18 cellular contexts compared by ENCODE assay signal in genomic region chr16:18833707-18834505, GRCh38. TPM values are rescaled to one million over a fixed set of nuclear protein-coding genes. Genes with fewer than 3 reads are reported as not detected.
DNase-seq lines count a peak whose midpoint lies in the region; ATAC-seq, FAIRE-seq and TF ChIP-seq lines count a peak whose summit lies in the region.
"Had no signal": no experiment of that assay in that cellular context is flagged by ENCODE, and none has a peak within 500 bp of the region (broad histone marks: within the 10 kb centered on the region; RNA-seq: fewer than 3 reads in every experiment).

No MANE protein-coding gene starts in this region.

- H3K9ac ChIP-seq in HepG2 (ENCODE audit: insufficient read depth, low read depth, low read length): no peak overlapping the region
- H3K9ac ChIP-seq in colonic mucosa (ENCODE audit: low read depth in 2 of 2, low read length in 2 of 2): no peak overlapping the region

- H3K27me3 ChIP-seq in HepG2 (ENCODE audit: control insufficient read depth in 1 of 2, insufficient read depth in 2 of 2, low read length in 2 of 2) (no peaks in the 10 kb centered on the region), right lobe of liver (no peaks in the 10 kb centered on the region), colonic mucosa (no peaks in the 10 kb centered on the region), BE2C (no peaks in the 10 kb centered on the region)
- H3K27me3 ChIP-seq: Peyer's patch had no signal

- no TSS peak for BruUV-seq in HepG2 (replicated peaks; lab: Mats Ljungman, UMichigan)

- no peak overlapping the region for H3K27ac ChIP-seq in HepG2 (ENCODE audit: extremely low read length, insufficient read depth, low read length)
- H3K27ac ChIP-seq in right lobe of liver: no peak overlapping the region
- no peak overlapping the region for H3K27ac ChIP-seq in colonic mucosa
- H3K27ac ChIP-seq: C4-2B, Peyer's patch had no signal

- no peak for TF ChIP-seq POLR2A in HepG2 (IDR thresholded peaks at IDR 0.05; ENCODE audit: insufficient read depth in 1 of 2, low read depth in 2 of 2, low read length in 2 of 2)
- no peak for TF ChIP-seq POLR2A in right lobe of liver (IDR thresholded peaks at IDR 0.05)

- CTCF ChIA-PET in HepG2 (lab: Yijun Ruan, JAX; ENCODE audit: low intra/inter-chr PET ratio, low total read pairs): no interaction called here

- no peak overlapping the region for H2AFZ ChIP-seq in HepG2 (ENCODE audit: low read length)

- no peaks in the 10 kb centered on the region for H4K20me1 ChIP-seq in HepG2 (ENCODE audit: insufficient read depth, low read length)

- H3K9me3 ChIP-seq in HepG2 (ENCODE audit: low read length): no peaks in the 10 kb centered on the region
- H3K9me3 ChIP-seq in right lobe of liver: no peaks in the 10 kb centered on the region
- no peaks in the 10 kb centered on the region for H3K9me3 ChIP-seq in colonic mucosa
- no peaks in the 10 kb centered on the region for H3K9me3 ChIP-seq in BE2C
- H3K9me3 ChIP-seq: Caco-2, HAP-1, Peyer's patch had no signal

- TF ChIP-seq RAD21 in HepG2 (CRISPR knock-in tag; IDR thresholded peaks at IDR 0.05): no peak

- in situ Hi-C loops in HepG2 (cut with HindIII; ENCODE audit: extremely low pct_ligation_motif_present, low pct_unique_long_range_greater_than_20kb): no loop called here
- in situ Hi-C loops in GM13976 (cut with MboI; ENCODE audit: low sequenced_read_pairs, unreplicated experiment): no loop called here

- POLR2A ChIA-PET in HepG2 (lab: Yijun Ruan, JAX): interaction anchor here (1.7 to 2.3 kb wide), 2 partner anchors 32 to 44 kb away, joined by 5 to 6 read pairs; partner anchors contain the start of genes ARL6IP1 and RPS15A

- peaks cover 8% of the 10 kb centered on the region; the same call in 1 of the 2 replicates for H3K4me1 ChIP-seq in HepG2 (ENCODE audit: insufficient read depth, low read length)
- no peaks in the 10 kb centered on the region for H3K4me1 ChIP-seq in right lobe of liver
- peaks cover 5% of the 10 kb centered on the region for H3K4me1 ChIP-seq in colonic mucosa
- H3K4me1 ChIP-seq in BE2C: no peaks in the 10 kb centered on the region
- H3K4me1 ChIP-seq: Peyer's patch had no signal

- TF ChIP-seq EP300 in HepG2 (IDR thresholded peaks at IDR 0.05; ENCODE audit: low read depth in 2 of 2, low read length in 2 of 2): no peak
- TF ChIP-seq EP300 in HepG2 (CRISPR knock-in tag; IDR thresholded peaks at IDR 0.05; ENCODE audit: borderline replicate concordance): no peak

- WGBS in HepG2 (ENCODE audit: low lambda C conversion rate): 96% methylated on average over 9 of the region's 9 CpGs
- WGBS in right lobe of liver (ENCODE audit: insufficient coverage, low coverage, low lambda C conversion rate, missing lambda C conversion rate): 94% methylated on average over 6 of the region's 9 CpGs

- intact Hi-C loops in HepG2 (cut with micrococcal nuclease; ENCODE audit: unreplicated experiment) (no loop called here), right lobe of liver (cut with DNase I) (no loop called here), colonic mucosa (cut with DNase I) (no loop called here), left ventricle myocardium superior (cut with micrococcal nuclease) (no loop called here)

- no peaks in the 10 kb centered on the region for H3K79me2 ChIP-seq in HepG2 (ENCODE audit: insufficient read depth, low read length)

- H3K4me2 ChIP-seq in HepG2 (ENCODE audit: low read depth, low read length): no peak overlapping the region

- FAIRE-seq in HepG2 (lab: Jason Lieb, UNC): no peak
- FAIRE-seq: GM18507 had no signal

- DNase-seq in NCI-H2171 treated with DMSO at 0.1 percent for 48 hours (lab: John Stamatoyannopoulos, UW) (peak; percentile 11), NCI-H2171 (lab: John Stamatoyannopoulos, UW) (no peak), HepG2 (ENCODE audit: low spot score) (no peak), right lobe of liver (no peak), colonic mucosa (peak; percentile 27), GM13976 (ENCODE audit: low spot score) (no peak), BE2C (no peak), left ventricle myocardium superior (no peak)
- DNase-seq: Caco-2, NCI-H1048, NCI-H146, NCI-H2081 treated with DMSO at 0.1 percent for 48 hours, NCI-H446, Peyer's patch, Right ventricle myocardium superior had no signal

- TF ChIP-seq CTCF in HepG2 (CRISPR knock-in tag; IDR thresholded peaks at IDR 0.05): 0 out of 2 replicates have a peak, but pooled peaks have one; percentile 8
- TF ChIP-seq CTCF in right lobe of liver (IDR thresholded peaks at IDR 0.05): no peak
- no peak for TF ChIP-seq CTCF in colonic mucosa (IDR thresholded peaks at IDR 0.05)
- TF ChIP-seq CTCF in GM13976 (IDR thresholded peaks at IDR 0.05; ENCODE audit: borderline replicate concordance, control extremely low read depth, extremely low read depth, insufficient read depth, missing control alignments): no peak
- TF ChIP-seq CTCF in BE2C (IDR thresholded peaks at IDR 0.05; ENCODE audit: low read depth, low read length): no peak

- no peak; the same call in 2 of the 3 replicates for ATAC-seq in HepG2
- no peak for ATAC-seq in right lobe of liver
- ATAC-seq in left ventricle myocardium superior: no peak

- no peak overlapping the region for H3K4me3 ChIP-seq in HepG2 (replicated peaks in 1 of 3; ENCODE audit: insufficient read depth in 1 of 3, low read depth in 2 of 3, low read length in 3 of 3)
- H3K4me3 ChIP-seq in right lobe of liver: no peak overlapping the region
- no peak overlapping the region for H3K4me3 ChIP-seq in colonic mucosa
- H3K4me3 ChIP-seq in BE2C (ENCODE audit: low read depth, low read length): no peak overlapping the region
- H3K4me3 ChIP-seq: HAP-1, Peyer's patch had no signal

- H3K36me3 ChIP-seq in HepG2 (replicated peaks in 1 of 2; ENCODE audit: control insufficient read depth in 1 of 2, insufficient read depth in 2 of 2, low read length in 2 of 2): peaks cover 61 to 89% of the 10 kb centered on the region in 2 experiments
- H3K36me3 ChIP-seq in right lobe of liver: peaks cover 7 to 94% (median 67%) of the 10 kb centered on the region in 4 donors
- peaks cover 47% of the 10 kb centered on the region for H3K36me3 ChIP-seq in colonic mucosa
- peaks cover 95% of the 10 kb centered on the region for H3K36me3 ChIP-seq in BE2C

TF ChIP-seq in HepG2, 621 proteins besides CTCF, POLR2A, EP300 and RAD21 (continues in another document):
- peak; percentile 71 for TF ChIP-seq RBM22 (optimal IDR thresholded peaks at IDR 0.05; ENCODE audit: low read length)

RNA-seq across cellular contexts. Expression of gene ARL6IP1, which starts 32.6 kb away (rescaled TPM):
- total RNA-seq in HepG2 (2016; rRNA removed; fragmentation: Illumina TruSeq; extraction: Trizol) (273 and 373 TPM in 2 replicates), right lobe of liver (100 to 1,000 TPM; 103 to 160 (median 109) TPM), colonic mucosa (100 to 1,000 TPM; 205 to 251 TPM), left ventricle myocardium superior (25.9 TPM)
- 62.8 and 68.6 TPM in 2 replicates for total RNA-seq in HepG2 (2016; cell fraction: cytosol; rRNA removed; fragmentation: Illumina TruSeq; extraction: Trizol; ENCODE audit: low read depth)
- 270 and 373 TPM in 2 replicates for total RNA-seq in HepG2 (2016; cell fraction: insoluble cytoplasmic fraction; rRNA removed; fragmentation: Illumina TruSeq; extraction: Trizol)
- 152 and 174 TPM in 2 replicates for total RNA-seq in HepG2 (2016; cell fraction: membrane; rRNA removed; fragmentation: Illumina TruSeq; extraction: Trizol)
- 309 and 367 TPM in 2 replicates for total RNA-seq in HepG2 (2016; cell fraction: nucleus; rRNA removed; fragmentation: Illumina TruSeq; extraction: Trizol)
- 183 and 263 TPM in 2 replicates for polyA plus RNA-seq in HepG2 (2011; rRNA removed)
- polyA plus RNA-seq in HepG2 (2011; cell fraction: cytosol; rRNA removed): 211 and 261 TPM in 2 replicates
- polyA plus RNA-seq in HepG2 (2011; cell fraction: nucleus; rRNA removed): 71.4 and 76.3 TPM in 2 replicates
- 155 and 252 TPM in 2 replicates for polyA plus RNA-seq in HepG2 (2012)
- polyA plus RNA-seq in HepG2 (2016; cell fraction: cytosol; fragmentation: Illumina TruSeq; extraction: Trizol; ENCODE audit: low read depth): 29.0 and 31.7 TPM in 2 replicates
- 231 and 253 TPM in 2 replicates for polyA plus RNA-seq in HepG2 (2016; cell fraction: insoluble cytoplasmic fraction; fragmentation: Illumina TruSeq; extraction: Trizol; ENCODE audit: low read depth)
- polyA plus RNA-seq in HepG2 (2016; cell fraction: membrane; fragmentation: Illumina TruSeq; extraction: Trizol; ENCODE audit: low read depth): 67.0 and 74.0 TPM in 2 replicates
- 404 and 453 TPM in 2 replicates for polyA plus RNA-seq in HepG2 (2016; cell fraction: nucleus; fragmentation: Illumina TruSeq; extraction: Trizol; ENCODE audit: insufficient read depth, low read depth)
- polyA minus RNA-seq in HepG2 (2011; rRNA and poly(A)+ RNA removed; ENCODE audit: low replicate concordance): 262 and 330 TPM in 2 replicates
- polyA minus RNA-seq in HepG2 (2011; cell fraction: cytosol; rRNA and poly(A)+ RNA removed): 199 and 232 TPM in 2 replicates
- 155 and 156 TPM in 2 replicates for polyA minus RNA-seq in HepG2 (2011; cell fraction: nucleus; rRNA and poly(A)+ RNA removed)
- polyA plus RNA-seq in BE2C (2012; ENCODE audit: insufficient read depth, insufficient read length, low read depth): 186 TPM

RNA-seq across cellular contexts. Expression of gene RPS15A, which starts 43.8 kb away (rescaled TPM):
- total RNA-seq in HepG2 (2016; rRNA removed; fragmentation: Illumina TruSeq; extraction: Trizol) (5,489 and 6,421 TPM in 2 replicates), right lobe of liver (100 to 1,000 TPM; 413 to 736 (median 445) TPM), colonic mucosa (1,000 to 10,000 TPM; 1,011 to 1,121 TPM), left ventricle myocardium superior (683 TPM)
- 8,046 and 9,031 TPM in 2 replicates for total RNA-seq in HepG2 (2016; cell fraction: cytosol; rRNA removed; fragmentation: Illumina TruSeq; extraction: Trizol; ENCODE audit: low read depth)
- 5,533 and 6,779 TPM in 2 replicates for total RNA-seq in HepG2 (2016; cell fraction: insoluble cytoplasmic fraction; rRNA removed; fragmentation: Illumina TruSeq; extraction: Trizol)
- 15,303 and 15,847 TPM in 2 replicates for total RNA-seq in HepG2 (2016; cell fraction: membrane; rRNA removed; fragmentation: Illumina TruSeq; extraction: Trizol)
- total RNA-seq in HepG2 (2016; cell fraction: nucleus; rRNA removed; fragmentation: Illumina TruSeq; extraction: Trizol): 1,768 and 1,992 TPM in 2 replicates
- 8,070 and 9,457 TPM in 2 replicates for polyA plus RNA-seq in HepG2 (2011; rRNA removed)
- 13,484 and 16,402 TPM in 2 replicates for polyA plus RNA-seq in HepG2 (2011; cell fraction: cytosol; rRNA removed)
- polyA plus RNA-seq in HepG2 (2011; cell fraction: nucleus; rRNA removed): 2,439 and 3,146 TPM in 2 replicates
- 7,540 and 10,455 TPM in 2 replicates for polyA plus RNA-seq in HepG2 (2012)
- 10,067 and 10,790 TPM in 2 replicates for polyA plus RNA-seq in HepG2 (2016; cell fraction: cytosol; fragmentation: Illumina TruSeq; extraction: Trizol; ENCODE audit: low read depth)
- 5,820 and 6,347 TPM in 2 replicates for polyA plus RNA-seq in HepG2 (2016; cell fraction: insoluble cytoplasmic fraction; fragmentation: Illumina TruSeq; extraction: Trizol; ENCODE audit: low read depth)
- polyA plus RNA-seq in HepG2 (2016; cell fraction: membrane; fragmentation: Illumina TruSeq; extraction: Trizol; ENCODE audit: low read depth): 12,932 and 13,350 TPM in 2 replicates
- 3,080 and 3,274 TPM in 2 replicates for polyA plus RNA-seq in HepG2 (2016; cell fraction: nucleus; fragmentation: Illumina TruSeq; extraction: Trizol; ENCODE audit: insufficient read depth, low read depth)
- polyA minus RNA-seq in HepG2 (2011; rRNA and poly(A)+ RNA removed; ENCODE audit: low replicate concordance): 955 and 1,060 TPM in 2 replicates
- 550 and 682 TPM in 2 replicates for polyA minus RNA-seq in HepG2 (2011; cell fraction: cytosol; rRNA and poly(A)+ RNA removed)
- 381 and 597 TPM in 2 replicates for polyA minus RNA-seq in HepG2 (2011; cell fraction: nucleus; rRNA and poly(A)+ RNA removed)
- polyA plus RNA-seq in BE2C (2012; ENCODE audit: insufficient read depth, insufficient read length, low read depth): 1,076 TPM

Comparison
In these comparisons a context has a peak if more than half of its experiments do, and no peak if none do; other contexts are left out.
1. DNase-seq: peak in NCI-H2171 treated with DMSO at 0.1 percent for 48 hours (single experiment) and colonic mucosa (single experiment); none in NCI-H2171 (single experiment), HepG2 (single experiment), right lobe of liver (0 of 3), GM13976 (single experiment), BE2C (single experiment) and left ventricle myocardium superior (single experiment).